In genomic region chr19:35931874-35932202, GRCh38 we compare ENCODE assay signal across 9 cellular contexts.
DNase-seq lines count a peak whose midpoint lies in the region; ATAC-seq and TF ChIP-seq lines count a peak whose summit lies in the region.
"Had no signal": no experiment of that assay in that cellular context is flagged by ENCODE, and none has a peak within 500 bp of the region (broad histone marks: within the 10 kb centered on the region; RNA-seq: fewer than 3 reads in every experiment).

No MANE protein-coding gene starts in this region.

- in situ Hi-C loops in GM13977 (cut with MboI; ENCODE audit: low pct_unique_long_range_greater_than_20kb, low sequenced_read_pairs, unreplicated experiment): loop anchor here (5.0 kb wide), 1 partner anchor 45 kb away; no protein-coding TSS in a partner anchor

- ATAC-seq in HG02763 (IDR thresholded peaks at IDR 0.05; ENCODE audit: unreplicated experiment) (no peak), HG02938 (IDR thresholded peaks at IDR 0.05; ENCODE audit: unreplicated experiment) (no peak), GM21390 (IDR thresholded peaks at IDR 0.05; ENCODE audit: unreplicated experiment) (no peak)

- H2AFZ ChIP-seq in neuron (ENCODE audit: low read depth, low read length): no peak overlapping the region

- DNase-seq in GM13977 (ENCODE audit: low spot score) (no peak), NCI-H1048 (lab: John Stamatoyannopoulos, UW) (no peak)

- no peaks in the 10 kb centered on the region for H3K9me3 ChIP-seq in HUES48 (ENCODE audit: control insufficient read depth, insufficient read depth, low read length)
- no peaks in the 10 kb centered on the region for H3K9me3 ChIP-seq in neuron (ENCODE audit: low read length)
- H3K9me3 ChIP-seq: right atrium auricular region had no signal

- peak overlapping the region; percentile 12 for H3K4me3 ChIP-seq in HUES48 (ENCODE audit: low read depth, low read length)
- peak overlapping the region; percentile 12 for H3K4me3 ChIP-seq in neuron (ENCODE audit: low read length)

- peak; percentile 9 for TF ChIP-seq CTCF in GM13977 (IDR thresholded peaks at IDR 0.05; ENCODE audit: extremely low read depth, insufficient read depth, missing control alignments)

- no peak overlapping the region for H3K9ac ChIP-seq in HUES48 (ENCODE audit: low read depth, low read length)

- H3K36me3 ChIP-seq in HUES48 (ENCODE audit: control insufficient read depth, insufficient read depth, low read length) (no peaks in the 10 kb centered on the region), neuron (ENCODE audit: insufficient read depth, low read length) (no peaks in the 10 kb centered on the region)
- H3K36me3 ChIP-seq: right atrium auricular region had no signal

- peaks cover 14% of the 10 kb centered on the region for H3K4me1 ChIP-seq in HUES48 (ENCODE audit: control insufficient read depth, insufficient read depth, low read length)
- peaks cover 17% of the 10 kb centered on the region for H3K4me1 ChIP-seq in neuron (ENCODE audit: insufficient read depth, low read length)

- no peaks in the 10 kb centered on the region for H3K27me3 ChIP-seq in HUES48 (ENCODE audit: control insufficient read depth, insufficient read depth, low read length)
- H3K27me3 ChIP-seq in neuron (ENCODE audit: insufficient read depth, low read length): no peaks in the 10 kb centered on the region
- H3K27me3 ChIP-seq: right atrium auricular region had no signal

- H3K27ac ChIP-seq in HUES48 (ENCODE audit: low read depth, low read length) (peak overlapping the region; percentile 71), angular gyrus (ENCODE audit: low read depth, low read length) (peak overlapping the region; percentile 57)
